13 cellular contexts compared by ENCODE assay signal in the genomic region with DNA sequence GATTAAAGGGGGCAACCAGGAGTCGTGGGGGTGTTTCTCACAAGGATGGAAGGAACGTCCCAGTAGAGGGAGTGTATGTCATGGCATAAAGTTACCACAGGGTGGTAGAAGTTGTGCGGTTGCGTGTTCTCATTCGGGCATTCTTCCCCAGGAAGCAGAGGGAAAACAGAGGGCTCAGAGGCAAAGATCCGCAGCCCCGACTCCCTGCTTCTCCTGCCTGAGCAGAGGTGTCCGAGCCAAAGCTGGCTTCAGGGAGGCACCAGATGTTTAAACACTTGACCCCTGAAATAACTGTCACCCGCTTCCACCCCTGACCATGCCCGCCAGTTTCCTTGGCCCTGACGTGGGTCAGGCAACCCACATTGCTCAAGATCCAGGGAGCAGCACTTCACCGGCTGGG.
DNase-seq lines count a peak whose midpoint lies in the region; ATAC-seq and TF ChIP-seq lines count a peak whose summit lies in the region.
"Had no signal": no experiment of that assay in that cellular context is flagged by ENCODE, and none has a peak within 500 bp of the region (broad histone marks: within the 10 kb centered on the region; RNA-seq: fewer than 3 reads in every experiment).

No MANE protein-coding gene starts in this region.

- H3K9ac ChIP-seq in mesendoderm (ENCODE audit: low read length), result no peak overlapping the region

- no peak overlapping the region for H2BK5ac ChIP-seq in mesendoderm (ENCODE audit: low read length)

- no peak overlapping the region for H2BK15ac ChIP-seq in mesendoderm (replicated peaks; ENCODE audit: low read depth)

- H3K27me3 ChIP-seq in mesendoderm (ENCODE audit: insufficient read depth, low read length, poor library complexity), result no peaks in the 10 kb centered on the region
- peaks cover 0 to 77% of the 10 kb centered on the region in 2 donors for H3K27me3 ChIP-seq in left lung
- H3K27me3 ChIP-seq: MG63 had no signal

- H3K36me3 Mint-ChIP-seq in MCF 10A (ENCODE audit: insufficient read depth, unreplicated experiment), result no peaks in the 10 kb centered on the region
- H3K36me3 Mint-ChIP-seq: brain; CD8-positive, alpha-beta memory T cell had no signal

- H3K23ac ChIP-seq in mesendoderm (ENCODE audit: low read length), result no peak overlapping the region

- POLR2A ChIA-PET in MCF 10A (lab: Yijun Ruan, JAX), result no interaction called here

- H3K4me1 Mint-ChIP-seq in MCF 10A (ENCODE audit: insufficient read depth, unreplicated experiment), result no peaks in the 10 kb centered on the region
- H3K4me1 Mint-ChIP-seq: brain; CD8-positive, alpha-beta memory T cell; T-helper 17 cell had no signal

- H3K9me3 ChIP-seq in left lung, result no peaks in the 10 kb centered on the region
- H3K9me3 ChIP-seq: MG63 had no signal

- no peak overlapping the region for H4K8ac ChIP-seq in mesendoderm (ENCODE audit: low read depth, low read length)

- no peaks in the 10 kb centered on the region for H3K4me1 ChIP-seq in mesendoderm (ENCODE audit: control insufficient read depth, low read depth, low read length)
- no peaks in the 10 kb centered on the region for H3K4me1 ChIP-seq in left lung

- H3K9me3 Mint-ChIP-seq in MCF 10A (ENCODE audit: unreplicated experiment), result no peaks in the 10 kb centered on the region
- H3K9me3 Mint-ChIP-seq: CD8-positive, alpha-beta memory T cell; stimulated activated naive CD8-positive, alpha-beta T cell treated with anti-CD3 and anti-CD28 coated beads, Interleukin-15, Interleukin-2, amounts not matched to agents 100 ng/mL and 50 ng/mL, for 24 hours had no signal

- no TSS peak for BruUV-seq in MCF 10A (replicated peaks; lab: Mats Ljungman, UMichigan)

- no peak overlapping the region for H3K4ac ChIP-seq in mesendoderm (ENCODE audit: low read depth, low read length)

- ATAC-seq in left lung, result no peak
- ATAC-seq: T-helper 17 cell had no signal

- CTCF ChIA-PET in MCF 10A (lab: Yijun Ruan, JAX), result no interaction called here

- WGBS in mesendoderm (ENCODE audit: extremely low coverage, insufficient coverage, low lambda C conversion rate), result no CpG with 5 or more reads among the region's 12 CpGs

- no peaks in the 10 kb centered on the region for H3K36me3 ChIP-seq in mesendoderm (ENCODE audit: control insufficient read depth, insufficient read depth, low read length)
- no peaks in the 10 kb centered on the region for H3K36me3 ChIP-seq in left lung
- H3K36me3 ChIP-seq: MG63 had no signal

- no peak overlapping the region for H4K5ac ChIP-seq in mesendoderm (ENCODE audit: low read length)

- H3K56ac ChIP-seq in mesendoderm (ENCODE audit: low read length), result no peak overlapping the region

- H3K18ac ChIP-seq in mesendoderm (ENCODE audit: low read length), result no peak overlapping the region

- H3K4me3 ChIP-seq in choroid plexus epithelial cell (ENCODE audit: low read depth, low read length), result no peak overlapping the region
- H3K4me3 ChIP-seq in mesendoderm (ENCODE audit: low read length), result no peak overlapping the region
- H3K4me3 ChIP-seq in left lung, result no peak overlapping the region
- H3K4me3 ChIP-seq: MG63 had no signal

- H3K27ac ChIP-seq in mesendoderm (ENCODE audit: low read depth, low read length) (no peak overlapping the region), left lung (no peak overlapping the region)

- H3K79me2 ChIP-seq in mesendoderm (ENCODE audit: control insufficient read depth, insufficient read depth, low read length), result no peaks in the 10 kb centered on the region

- no peak overlapping the region for H2AK5ac ChIP-seq in mesendoderm (ENCODE audit: low read length)

- in situ Hi-C loops in KBM-7 (cut with MboI; ENCODE audit: low pct_unique_long_range_greater_than_20kb, low sequenced_read_pairs), result no loop called here

- H3K27ac Mint-ChIP-seq in MCF 10A (ENCODE audit: low read depth, unreplicated experiment), result no peak overlapping the region
- H3K27ac Mint-ChIP-seq: brain; CD8-positive, alpha-beta memory T cell; stimulated activated naive CD8-positive, alpha-beta T cell treated with anti-CD3 and anti-CD28 coated beads, Interleukin-15, Interleukin-2, amounts not matched to agents 100 ng/mL and 50 ng/mL, for 24 hours; T-helper 17 cell had no signal

- H3K27me3 Mint-ChIP-seq in MCF 10A (ENCODE audit: insufficient read depth, unreplicated experiment), result peaks cover 10% of the 10 kb centered on the region

- TF ChIP-seq CTCF in AG09319 (IDR thresholded peaks at IDR 0.05; ENCODE audit: low read depth, low read length) (peak; percentile 29), choroid plexus epithelial cell (conservative IDR thresholded peaks at IDR 0.05; ENCODE audit: low read depth, low read length) (peak; percentile 39), left lung (IDR thresholded peaks at IDR 0.05) (no peak), MCF 10A (IDR thresholded peaks at IDR 0.05; ENCODE audit: unreplicated experiment) (no peak)

- H3K4me2 ChIP-seq in mesendoderm (ENCODE audit: low read length), result no peak overlapping the region

- intact Hi-C loops in left lung (cut with DNase I) (no loop called here), MCF 10A (cut with micrococcal nuclease) (no loop called here)

- no peaks in the 10 kb centered on the region for H3K79me1 ChIP-seq in mesendoderm (ENCODE audit: low read length)

- H2BK120ac ChIP-seq in mesendoderm (ENCODE audit: low read depth, low read length), result no peak overlapping the region

- H3K4me3 Mint-ChIP-seq in MCF 10A (ENCODE audit: unreplicated experiment), result no peak overlapping the region
- H3K4me3 Mint-ChIP-seq: brain; CD8-positive, alpha-beta memory T cell; stimulated activated naive CD8-positive, alpha-beta T cell treated with anti-CD3 and anti-CD28 coated beads, Interleukin-15, Interleukin-2, amounts not matched to agents 100 ng/mL and 50 ng/mL, for 24 hours; T-helper 17 cell had no signal

- DNase-seq in AG09319 (ENCODE audit: extremely low read depth, low read depth) (no peak), KBM-7 (peak; percentile 3), choroid plexus epithelial cell (ENCODE audit: low read depth) (no peak), mesendoderm (peak; percentile 73), left lung (no peak), NOMO-1 treated with dmso at 0.1 percent for 144 hours (lab: John Stamatoyannopoulos, UW; ENCODE audit: unreplicated experiment) (no peak), MCF 10A (ENCODE audit: unreplicated experiment) (no peak)
- DNase-seq in activated naive CD4-positive, alpha-beta T cell (lab: John Stamatoyannopoulos, UW), result no peak
- DNase-seq: CD8-positive, alpha-beta memory T cell; MG63; T-helper 17 cell had no signal

Comparison
In these comparisons a context has a peak if more than half of its experiments do, and no peak if none do; other contexts are left out.
1. DNase-seq: peak in KBM-7 (single experiment) and mesendoderm (single experiment); none in AG09319 (single experiment), choroid plexus epithelial cell (single experiment), activated naive CD4-positive, alpha-beta T cell (0 of 4), left lung (0 of 2), NOMO-1 treated with dmso at 0.1 percent for 144 hours (single experiment) and MCF 10A (single experiment).
2. CTCF ChIP-seq: peak in AG09319 (single experiment) and choroid plexus epithelial cell (single experiment); none in left lung (0 of 2) and MCF 10A (single experiment).